In genomic region chr12:121288158-121288848, GRCh38 we compare ENCODE assay signal across 2 cellular contexts.
A peak's percentile ranks its signal among the peaks of the same experiment; 100 is the strongest.
TF ChIP-seq lines count a peak whose summit lies in the region.

No MANE protein-coding gene starts in this region.

TF ChIP-seq in GM12891, 5 proteins besides CTCF, POLR2A, EP300 and RAD21 (continued from another document):
- no peak for TF ChIP-seq POLR2AphosphoS5 (IDR thresholded peaks at IDR 0.05; ENCODE audit: low read depth, low read length)

TF ChIP-seq in H1, 55 proteins besides CTCF, POLR2A, EP300 and RAD21 (continued from another document):
- TF ChIP-seq MAX (IDR thresholded peaks at IDR 0.05), result peak; percentile 83
